In the genomic region with DNA sequence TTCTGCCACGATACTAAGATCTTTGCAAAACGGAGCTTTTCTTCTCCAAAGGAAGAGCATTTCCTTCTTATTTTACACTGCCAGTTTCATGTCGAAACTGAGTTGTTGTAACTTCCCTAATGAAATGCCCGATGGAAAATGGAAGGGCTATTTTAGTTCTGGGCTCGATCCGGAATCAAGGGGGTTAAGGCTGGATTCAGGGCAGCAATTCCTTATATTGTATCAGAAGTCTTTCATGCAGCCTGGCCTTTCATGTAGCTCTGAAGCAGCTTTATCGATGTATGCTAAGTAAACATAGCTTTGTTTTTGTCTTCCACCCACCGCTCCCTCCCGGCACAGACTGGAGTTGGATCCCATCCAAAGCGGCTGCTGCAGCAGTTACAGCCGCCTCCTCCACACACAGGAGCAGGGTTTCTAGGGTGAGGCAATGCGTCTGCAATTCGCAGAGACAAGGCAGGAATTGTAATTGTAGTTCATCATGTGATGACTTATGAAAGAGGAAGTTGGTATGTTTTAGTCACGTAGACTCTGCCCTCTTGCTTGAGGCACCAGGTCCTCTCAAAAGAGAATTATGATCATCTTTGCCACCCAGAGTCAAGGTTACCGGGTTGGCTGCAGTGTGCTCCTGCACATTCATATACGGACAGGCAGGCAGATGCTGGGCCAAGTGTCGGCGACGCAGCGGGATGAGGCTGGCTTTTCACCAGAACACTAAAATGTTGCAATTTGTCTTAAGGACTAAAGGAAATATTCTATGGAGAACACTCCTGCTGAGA, we compare ENCODE assay signal across 1 cellular context.
TF ChIP-seq lines count a peak whose summit lies in the region.

No MANE protein-coding gene starts in this region.

TF ChIP-seq in K562, 482 proteins besides CTCF, POLR2A, EP300 and RAD21 (continued from another document and continues in another):
- TF ChIP-seq BHLHE40 (IDR thresholded peaks at IDR 0.05; ENCODE audit: low read length) (peak; percentile 95), CHD4 (IDR thresholded peaks at IDR 0.05; ENCODE audit: insufficient read depth, insufficient replicate concordance, low read depth, low read length, poor library complexity, severe bottlenecking) (peak; percentile 70), ZNF778 (CRISPR knock-in tag; IDR thresholded peaks at IDR 0.05) (no peak), ZNF24 (IDR thresholded peaks at IDR 0.05) (peak; percentile 67; the same call in 1 of the 2 replicates), RBM14 (IDR thresholded peaks at IDR 0.05; ENCODE audit: borderline replicate concordance, insufficient read depth, low read depth, low read length) (no peak), NFXL1 (CRISPR knock-in tag; IDR thresholded peaks at IDR 0.05) (0 out of 2 replicates have a peak, but pooled peaks have one; percentile 25), ZNF277 (CRISPR knock-in tag; IDR thresholded peaks at IDR 0.05; ENCODE audit: borderline replicate concordance) (no peak), GATA2 (CRISPR knock-in tag; IDR thresholded peaks at IDR 0.05) (no peak), MAFG (tag; conservative IDR thresholded peaks at IDR 0.05) (peak; percentile 18; the same call in 1 of the 2 replicates), KDM1A (IDR thresholded peaks at IDR 0.05) (peak; percentile 78 to 87), MIER1 (IDR thresholded peaks at IDR 0.05; ENCODE audit: low read depth) (no peak), RCOR1 (IDR thresholded peaks at IDR 0.05; ENCODE audit: borderline replicate concordance in 1 of 2, low read depth in 2 of 2, low read length in 2 of 2) (peak; percentile 65 to 97; a peak in 3 of 4 replicates), GATAD2A (IDR thresholded peaks at IDR 0.05) (no peak), HDAC2 (IDR thresholded peaks at IDR 0.05) (peak; percentile 67), CCAR2 (IDR thresholded peaks at IDR 0.05; ENCODE audit: low read depth, low read length) (no peak), FOXM1 (IDR thresholded peaks at IDR 0.05; ENCODE audit: low read depth) (peak; percentile 48; the same call in 1 of the 2 replicates), FOXM1 (CRISPR knock-in tag; IDR thresholded peaks at IDR 0.05; ENCODE audit: low read depth) (no peak), CBFA2T3 (IDR thresholded peaks at IDR 0.05) (peak; percentile 88), DEAF1 (CRISPR knock-in tag; IDR thresholded peaks at IDR 0.05) (no peak), FOSL1 (tag; conservative IDR thresholded peaks at IDR 0.05) (peak; percentile 88)
- TF ChIP-seq, protein P1, sequence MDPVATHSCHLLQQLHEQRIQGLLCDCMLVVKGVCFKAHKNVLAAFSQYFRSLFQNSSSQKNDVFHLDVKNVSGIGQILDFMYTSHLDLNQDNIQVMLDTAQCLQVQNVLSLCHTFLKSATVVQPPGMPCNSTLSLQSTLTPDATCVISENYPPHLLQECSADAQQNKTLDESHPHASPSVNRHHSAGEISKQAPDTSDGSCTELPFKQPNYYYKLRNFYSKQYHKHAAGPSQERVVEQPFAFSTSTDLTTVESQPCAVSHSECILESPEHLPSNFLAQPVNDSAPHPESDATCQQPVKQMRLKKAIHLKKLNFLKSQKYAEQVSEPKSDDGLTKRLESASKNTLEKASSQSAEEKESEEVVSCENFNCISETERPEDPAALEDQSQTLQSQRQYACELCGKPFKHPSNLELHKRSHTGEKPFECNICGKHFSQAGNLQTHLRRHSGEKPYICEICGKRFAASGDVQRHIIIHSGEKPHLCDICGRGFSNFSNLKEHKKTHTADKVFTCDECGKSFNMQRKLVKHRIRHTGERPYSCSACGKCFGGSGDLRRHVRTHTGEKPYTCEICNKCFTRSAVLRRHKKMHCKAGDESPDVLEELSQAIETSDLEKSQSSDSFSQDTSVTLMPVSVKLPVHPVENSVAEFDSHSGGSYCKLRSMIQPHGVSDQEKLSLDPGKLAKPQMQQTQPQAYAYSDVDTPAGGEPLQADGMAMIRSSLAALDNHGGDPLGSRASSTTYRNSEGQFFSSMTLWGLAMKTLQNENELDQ (CRISPR knock-in tag; IDR thresholded peaks at IDR 0.05; ENCODE audit: borderline replicate concordance): no peak
- TF ChIP-seq, protein P2, sequence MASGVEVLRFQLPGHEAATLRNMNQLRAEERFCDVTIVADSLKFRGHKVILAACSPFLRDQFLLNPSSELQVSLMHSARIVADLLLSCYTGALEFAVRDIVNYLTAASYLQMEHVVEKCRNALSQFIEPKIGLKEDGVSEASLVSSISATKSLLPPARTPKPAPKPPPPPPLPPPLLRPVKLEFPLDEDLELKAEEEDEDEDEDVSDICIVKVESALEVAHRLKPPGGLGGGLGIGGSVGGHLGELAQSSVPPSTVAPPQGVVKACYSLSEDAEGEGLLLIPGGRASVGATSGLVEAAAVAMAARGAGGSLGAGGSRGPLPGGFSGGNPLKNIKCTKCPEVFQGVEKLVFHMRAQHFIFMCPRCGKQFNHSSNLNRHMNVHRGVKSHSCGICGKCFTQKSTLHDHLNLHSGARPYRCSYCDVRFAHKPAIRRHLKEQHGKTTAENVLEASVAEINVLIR (CRISPR knock-in tag; IDR thresholded peaks at IDR 0.05): 0 out of 2 replicates have a peak, but pooled peaks have one; percentile 42
- TF ChIP-seq, protein P3, sequence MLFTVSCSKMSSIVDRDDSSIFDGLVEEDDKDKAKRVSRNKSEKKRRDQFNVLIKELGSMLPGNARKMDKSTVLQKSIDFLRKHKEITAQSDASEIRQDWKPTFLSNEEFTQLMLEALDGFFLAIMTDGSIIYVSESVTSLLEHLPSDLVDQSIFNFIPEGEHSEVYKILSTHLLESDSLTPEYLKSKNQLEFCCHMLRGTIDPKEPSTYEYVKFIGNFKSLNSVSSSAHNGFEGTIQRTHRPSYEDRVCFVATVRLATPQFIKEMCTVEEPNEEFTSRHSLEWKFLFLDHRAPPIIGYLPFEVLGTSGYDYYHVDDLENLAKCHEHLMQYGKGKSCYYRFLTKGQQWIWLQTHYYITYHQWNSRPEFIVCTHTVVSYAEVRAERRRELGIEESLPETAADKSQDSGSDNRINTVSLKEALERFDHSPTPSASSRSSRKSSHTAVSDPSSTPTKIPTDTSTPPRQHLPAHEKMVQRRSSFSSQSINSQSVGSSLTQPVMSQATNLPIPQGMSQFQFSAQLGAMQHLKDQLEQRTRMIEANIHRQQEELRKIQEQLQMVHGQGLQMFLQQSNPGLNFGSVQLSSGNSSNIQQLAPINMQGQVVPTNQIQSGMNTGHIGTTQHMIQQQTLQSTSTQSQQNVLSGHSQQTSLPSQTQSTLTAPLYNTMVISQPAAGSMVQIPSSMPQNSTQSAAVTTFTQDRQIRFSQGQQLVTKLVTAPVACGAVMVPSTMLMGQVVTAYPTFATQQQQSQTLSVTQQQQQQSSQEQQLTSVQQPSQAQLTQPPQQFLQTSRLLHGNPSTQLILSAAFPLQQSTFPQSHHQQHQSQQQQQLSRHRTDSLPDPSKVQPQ (CRISPR knock-in tag; IDR thresholded peaks at IDR 0.05; ENCODE audit: borderline replicate concordance): no peak; the same call in 1 of the 2 replicates
- TF ChIP-seq, protein P4, sequence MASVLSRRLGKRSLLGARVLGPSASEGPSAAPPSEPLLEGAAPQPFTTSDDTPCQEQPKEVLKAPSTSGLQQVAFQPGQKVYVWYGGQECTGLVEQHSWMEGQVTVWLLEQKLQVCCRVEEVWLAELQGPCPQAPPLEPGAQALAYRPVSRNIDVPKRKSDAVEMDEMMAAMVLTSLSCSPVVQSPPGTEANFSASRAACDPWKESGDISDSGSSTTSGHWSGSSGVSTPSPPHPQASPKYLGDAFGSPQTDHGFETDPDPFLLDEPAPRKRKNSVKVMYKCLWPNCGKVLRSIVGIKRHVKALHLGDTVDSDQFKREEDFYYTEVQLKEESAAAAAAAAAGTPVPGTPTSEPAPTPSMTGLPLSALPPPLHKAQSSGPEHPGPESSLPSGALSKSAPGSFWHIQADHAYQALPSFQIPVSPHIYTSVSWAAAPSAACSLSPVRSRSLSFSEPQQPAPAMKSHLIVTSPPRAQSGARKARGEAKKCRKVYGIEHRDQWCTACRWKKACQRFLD (CRISPR knock-in tag; IDR thresholded peaks at IDR 0.05): peak; percentile 87
- TF ChIP-seq, protein P5, sequence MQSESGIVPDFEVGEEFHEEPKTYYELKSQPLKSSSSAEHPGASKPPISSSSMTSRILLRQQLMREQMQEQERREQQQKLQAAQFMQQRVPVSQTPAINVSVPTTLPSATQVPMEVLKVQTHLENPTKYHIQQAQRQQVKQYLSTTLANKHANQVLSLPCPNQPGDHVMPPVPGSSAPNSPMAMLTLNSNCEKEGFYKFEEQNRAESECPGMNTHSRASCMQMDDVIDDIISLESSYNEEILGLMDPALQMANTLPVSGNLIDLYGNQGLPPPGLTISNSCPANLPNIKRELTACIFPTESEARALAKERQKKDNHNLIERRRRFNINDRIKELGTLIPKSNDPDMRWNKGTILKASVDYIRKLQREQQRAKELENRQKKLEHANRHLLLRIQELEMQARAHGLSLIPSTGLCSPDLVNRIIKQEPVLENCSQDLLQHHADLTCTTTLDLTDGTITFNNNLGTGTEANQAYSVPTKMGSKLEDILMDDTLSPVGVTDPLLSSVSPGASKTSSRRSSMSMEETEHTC (IDR thresholded peaks at IDR 0.05): peak; percentile 97
- TF ChIP-seq, protein P6, sequence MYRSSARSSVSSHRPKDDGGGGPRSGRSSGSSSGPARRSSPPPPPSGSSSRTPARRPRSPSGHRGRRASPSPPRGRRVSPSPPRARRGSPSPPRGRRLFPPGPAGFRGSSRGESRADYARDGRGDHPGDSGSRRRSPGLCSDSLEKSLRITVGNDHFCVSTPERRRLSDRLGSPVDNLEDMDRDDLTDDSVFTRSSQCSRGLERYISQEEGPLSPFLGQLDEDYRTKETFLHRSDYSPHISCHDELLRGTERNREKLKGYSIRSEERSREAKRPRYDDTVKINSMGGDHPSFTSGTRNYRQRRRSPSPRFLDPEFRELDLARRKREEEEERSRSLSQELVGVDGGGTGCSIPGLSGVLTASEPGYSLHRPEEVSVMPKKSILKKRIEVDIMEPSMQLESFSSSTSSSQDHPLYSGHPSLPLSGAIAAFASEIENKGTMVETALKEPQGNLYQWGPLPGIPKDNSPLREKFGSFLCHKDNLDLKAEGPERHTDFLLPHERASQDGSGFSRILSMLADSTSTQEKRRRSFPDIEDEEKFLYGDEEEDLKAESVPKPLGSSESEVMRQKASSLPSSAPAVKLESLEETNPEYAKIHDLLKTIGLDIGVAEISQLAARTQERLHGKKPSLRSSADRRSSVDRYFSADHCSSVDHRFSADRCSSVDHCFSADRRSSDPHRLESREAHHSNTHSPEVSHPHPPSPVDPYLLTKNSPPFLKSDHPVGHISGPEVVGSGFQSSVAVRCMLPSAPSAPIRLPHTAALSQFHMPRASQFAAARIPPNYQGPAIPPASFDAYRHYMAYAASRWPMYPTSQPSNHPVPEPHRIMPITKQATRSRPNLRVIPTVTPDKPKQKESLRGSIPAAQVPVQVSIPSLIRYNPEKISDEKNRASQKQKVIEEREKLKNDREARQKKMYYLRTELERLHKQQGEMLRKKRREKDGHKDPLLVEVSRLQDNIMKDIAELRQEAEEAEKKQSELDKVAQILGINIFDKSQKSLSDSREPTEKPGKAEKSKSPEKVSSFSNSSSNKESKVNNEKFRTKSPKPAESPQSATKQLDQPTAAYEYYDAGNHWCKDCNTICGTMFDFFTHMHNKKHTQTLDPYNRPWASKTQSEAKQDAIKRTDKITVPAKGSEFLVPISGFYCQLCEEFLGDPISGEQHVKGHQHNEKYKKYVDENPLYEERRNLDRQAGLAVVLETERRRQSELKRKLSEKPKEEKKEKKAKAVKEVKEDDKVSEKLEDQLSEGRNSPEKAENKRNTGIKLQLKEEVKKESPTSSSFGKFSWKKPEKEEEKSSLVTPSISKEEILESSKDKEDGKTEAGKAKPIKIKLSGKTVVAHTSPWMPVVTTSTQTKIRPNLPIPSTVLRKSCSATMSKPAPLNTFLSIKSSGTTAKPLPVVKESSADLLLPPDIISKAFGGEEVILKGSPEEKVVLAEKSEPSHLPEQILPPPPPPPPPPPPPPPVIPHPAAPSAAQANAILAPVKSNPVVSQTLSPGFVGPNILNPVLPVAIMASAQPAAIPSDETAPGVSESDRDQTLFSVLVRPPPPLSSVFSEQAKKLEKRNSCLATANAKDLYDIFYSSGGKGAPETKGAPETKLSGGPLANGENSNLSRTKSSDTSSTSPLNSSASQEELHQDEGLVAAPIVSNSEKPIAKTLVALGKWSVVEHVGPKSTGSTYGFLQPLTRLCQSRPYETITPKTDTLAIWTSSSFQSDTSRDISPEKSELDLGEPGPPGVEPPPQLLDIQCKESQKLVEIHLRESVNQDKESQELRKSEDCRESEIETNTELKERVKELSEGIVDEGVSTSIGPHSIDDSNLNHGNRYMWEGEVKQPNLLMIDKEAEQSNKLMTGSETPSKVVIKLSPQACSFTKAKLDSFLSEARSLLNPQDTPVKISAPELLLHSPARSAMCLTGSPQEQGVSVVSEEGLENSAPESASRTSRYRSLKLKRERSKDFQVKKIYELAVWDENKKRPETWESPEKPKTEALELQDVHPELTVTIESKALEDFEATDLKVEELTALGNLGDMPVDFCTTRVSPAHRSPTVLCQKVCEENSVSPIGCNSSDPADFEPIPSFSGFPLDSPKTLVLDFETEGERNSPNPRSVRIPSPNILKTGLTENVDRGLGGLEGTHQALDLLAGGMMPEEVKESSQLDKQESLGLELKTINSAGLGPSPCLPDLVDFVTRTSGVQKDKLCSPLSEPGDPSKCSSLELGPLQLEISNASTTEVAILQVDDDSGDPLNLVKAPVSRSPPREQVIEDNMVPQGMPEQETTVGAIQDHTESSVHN (IDR thresholded peaks at IDR 0.05; ENCODE audit: borderline replicate concordance in 1 of 2, low read depth in 1 of 2): peak in 1 of 2 experiments; percentile 95; a peak in 2 of 4 replicates
- TF ChIP-seq, protein P7, sequence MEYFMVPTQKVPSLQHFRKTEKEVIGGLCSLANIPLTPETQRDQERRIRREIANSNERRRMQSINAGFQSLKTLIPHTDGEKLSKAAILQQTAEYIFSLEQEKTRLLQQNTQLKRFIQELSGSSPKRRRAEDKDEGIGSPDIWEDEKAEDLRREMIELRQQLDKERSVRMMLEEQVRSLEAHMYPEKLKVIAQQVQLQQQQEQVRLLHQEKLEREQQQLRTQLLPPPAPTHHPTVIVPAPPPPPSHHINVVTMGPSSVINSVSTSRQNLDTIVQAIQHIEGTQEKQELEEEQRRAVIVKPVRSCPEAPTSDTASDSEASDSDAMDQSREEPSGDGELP (CRISPR knock-in tag; IDR thresholded peaks at IDR 0.05; ENCODE audit: borderline replicate concordance): peak; percentile 95
